ENCODE assay signal across 8 cellular contexts in genomic region chr5:112862085-112862484, GRCh38. TPM values are rescaled to one million over a fixed set of nuclear protein-coding genes. Genes with fewer than 3 reads are reported as not detected.
DNase-seq lines count a peak whose midpoint lies in the region.

No MANE protein-coding gene starts in this region.

- no peaks in the 10 kb centered on the region for H3K9me3 Mint-ChIP-seq in T-helper 2 cell treated with Interferon-gamma antibody and Interleukin-4, amounts not matched to agents 5 μg/mL and 100 μg/mL, for 36 hours
- H3K9me3 Mint-ChIP-seq in activated CD4-positive, alpha-beta memory T cell treated with anti-CD3 and anti-CD28 coated beads, Interleukin-2, amount 10 ng/mL, durations not matched to agents 7 days and 5 days = no peaks in the 10 kb centered on the region

- peak overlapping the region; percentile 88 for H3K4me3 ChIP-seq in iPS-18c (ENCODE audit: insufficient read depth, low read depth, low read length)

- peak overlapping the region; percentile 95 for H3K27ac Mint-ChIP-seq in T-helper 2 cell treated with Interferon-gamma antibody and Interleukin-4, amounts not matched to agents 5 μg/mL and 100 μg/mL, for 36 hours
- H3K27ac Mint-ChIP-seq in activated CD4-positive, alpha-beta memory T cell treated with anti-CD3 and anti-CD28 coated beads, Interleukin-2, amount 10 ng/mL, durations not matched to agents 7 days and 5 days = peak overlapping the region; percentile 90

- H3K36me3 Mint-ChIP-seq in T-helper 2 cell treated with Interferon-gamma antibody and Interleukin-4, amounts not matched to agents 5 μg/mL and 100 μg/mL, for 36 hours (ENCODE audit: low read depth) = peaks cover 41% of the 10 kb centered on the region
- H3K36me3 Mint-ChIP-seq in activated CD4-positive, alpha-beta memory T cell treated with anti-CD3 and anti-CD28 coated beads, Interleukin-2, amount 10 ng/mL, durations not matched to agents 7 days and 5 days (ENCODE audit: low read depth) = peaks cover 40% of the 10 kb centered on the region

- POLR2A ChIA-PET in activated CD4-positive, alpha-beta memory T cell treated with anti-CD3 and anti-CD28 coated beads, Interleukin-2, amount 10 ng/mL, durations not matched to agents 7 days and 5 days (lab: Charles Lee) = interaction anchor here (0.5 to 2.4 kb wide), 6 partner anchors 14 to 155 kb away, joined by 3 to 26 read pairs (median 8); partner anchors contain the start of gene REEP5

- no peaks in the 10 kb centered on the region for H3K27me3 Mint-ChIP-seq in T-helper 2 cell treated with Interferon-gamma antibody and Interleukin-4, amounts not matched to agents 5 μg/mL and 100 μg/mL, for 36 hours (ENCODE audit: low read depth)
- H3K27me3 Mint-ChIP-seq in activated CD4-positive, alpha-beta memory T cell treated with anti-CD3 and anti-CD28 coated beads, Interleukin-2, amount 10 ng/mL, durations not matched to agents 7 days and 5 days = no peaks in the 10 kb centered on the region

- no peak for DNase-seq in T-helper 2 cell treated with Interferon-gamma antibody and Interleukin-4, amounts not matched to agents 5 μg/mL and 100 μg/mL, for 36 hours (ENCODE audit: low spot score)
- DNase-seq in T-helper 2 cell (no peak), C1 segment of cervical spinal cord (lab: John Stamatoyannopoulos, UW) (no peak), SHP77 treated with DMSO at 0.1 percent for 48 hours (lab: John Stamatoyannopoulos, UW) (no peak), NCI-H774 (lab: John Stamatoyannopoulos, UW) (no peak)
- no peak for DNase-seq in activated CD4-positive, alpha-beta memory T cell treated with anti-CD3 and anti-CD28 coated beads, Interleukin-2, amount 10 ng/mL, durations not matched to agents 7 days and 5 days

- CTCF ChIA-PET in activated CD4-positive, alpha-beta memory T cell treated with anti-CD3 and anti-CD28 coated beads, Interleukin-2, amount 10 ng/mL, durations not matched to agents 7 days and 5 days (lab: Charles Lee) = interaction anchor here (1.5 to 4.2 kb wide), 3 partner anchors 8 to 14 kb away, joined by 8 to 29 read pairs (median 10); no protein-coding TSS in a partner anchor

- H3K4me1 Mint-ChIP-seq in T-helper 2 cell treated with Interferon-gamma antibody and Interleukin-4, amounts not matched to agents 5 μg/mL and 100 μg/mL, for 36 hours (ENCODE audit: low read depth) = peaks cover 37% of the 10 kb centered on the region
- peaks cover 52% of the 10 kb centered on the region for H3K4me1 Mint-ChIP-seq in activated CD4-positive, alpha-beta memory T cell treated with anti-CD3 and anti-CD28 coated beads, Interleukin-2, amount 10 ng/mL, durations not matched to agents 7 days and 5 days

- no peaks in the 10 kb centered on the region for H3K9me3 ChIP-seq in iPS-18c (ENCODE audit: control insufficient read depth, insufficient read depth, low read length)

- H3K27ac ChIP-seq in temporal lobe (ENCODE audit: low read depth, low read length) = peak overlapping the region; percentile 27

- peak overlapping the region; percentile 97 for H3K4me3 Mint-ChIP-seq in T-helper 2 cell treated with Interferon-gamma antibody and Interleukin-4, amounts not matched to agents 5 μg/mL and 100 μg/mL, for 36 hours
- H3K4me3 Mint-ChIP-seq in activated CD4-positive, alpha-beta memory T cell treated with anti-CD3 and anti-CD28 coated beads, Interleukin-2, amount 10 ng/mL, durations not matched to agents 7 days and 5 days = peak overlapping the region; percentile 95

RNA-seq across cellular contexts. Expression of gene SRP19, which starts 1.0 kb away (rescaled TPM):
- total RNA-seq in activated CD4-positive, alpha-beta memory T cell treated with anti-CD3 and anti-CD28 coated beads, Interleukin-2, amount 10 ng/mL, durations not matched to agents 7 days and 5 days = 10 to 100 TPM; 54.6 to 68.3 TPM
- total RNA-seq in temporal lobe = 43.8 TPM

RNA-seq across cellular contexts. Expression of gene REEP5, which starts 59.9 kb away (rescaled TPM):
- total RNA-seq in activated CD4-positive, alpha-beta memory T cell treated with anti-CD3 and anti-CD28 coated beads, Interleukin-2, amount 10 ng/mL, durations not matched to agents 7 days and 5 days = 10 to 100 TPM; 95.0 to 96.3 TPM
- 78.9 TPM for total RNA-seq in temporal lobe
